In genomic region chr3:111758642-111759041, GRCh38 we compare ENCODE assay signal across 24 cellular contexts.
DNase-seq lines count a peak whose midpoint lies in the region; TF ChIP-seq lines count a peak whose summit lies in the region.
"Had no signal": no experiment of that assay in that cellular context is flagged by ENCODE, and none has a peak within 500 bp of the region (broad histone marks: within the 10 kb centered on the region; RNA-seq: fewer than 3 reads in every experiment).

No MANE protein-coding gene starts in this region.

- H3K27me3 ChIP-seq in endodermal cell (ENCODE audit: control insufficient read depth, insufficient read depth, low read length, poor library complexity, severe bottlenecking), result no peaks in the 10 kb centered on the region
- no peaks in the 10 kb centered on the region for H3K27me3 ChIP-seq in mesenchymal stem cell (ENCODE audit: control insufficient read depth in 1 of 2, insufficient read depth in 1 of 2, low read length in 2 of 2)
- H3K27me3 ChIP-seq: upper lobe of left lung had no signal

- H3K9me3 ChIP-seq in endodermal cell (ENCODE audit: control insufficient read depth, low read length) (peaks cover 9% of the 10 kb centered on the region), mesenchymal stem cell (ENCODE audit: control insufficient read depth, low read length) (no peaks in the 10 kb centered on the region), OCI-LY7 (ENCODE audit: low read length) (no peaks in the 10 kb centered on the region)
- H3K9me3 ChIP-seq: Caco-2, upper lobe of left lung had no signal

- peak overlapping the region; percentile 64 for H4K8ac ChIP-seq in mesenchymal stem cell (ENCODE audit: low read length)

- peak overlapping the region in 1 of 2 experiments; percentile 63 for H2BK12ac ChIP-seq in mesenchymal stem cell (ENCODE audit: low read length in 2 of 2)

- H4K91ac ChIP-seq in mesenchymal stem cell (ENCODE audit: low read length), result no peak overlapping the region

- H3K36me3 Mint-ChIP-seq in endodermal cell (ENCODE audit: low read depth) (peaks cover 11% of the 10 kb centered on the region), nephron progenitor cell (ENCODE audit: low read depth) (peaks cover 13% of the 10 kb centered on the region)
- H3K36me3 Mint-ChIP-seq: activated naive CD4-positive, alpha-beta T cell treated with anti-CD3 and anti-CD28 coated beads, Interleukin-2, amount 10 ng/mL, durations not matched to agents 7 days and 5 days had no signal

- H3K79me1 ChIP-seq in mesenchymal stem cell (replicated peaks; ENCODE audit: low read length, poor library complexity, severe bottlenecking), result no peaks in the 10 kb centered on the region

- H3K4me2 ChIP-seq in mesenchymal stem cell (ENCODE audit: low read length, poor library complexity, severe bottlenecking) (no peak overlapping the region), OCI-LY7 (ENCODE audit: low read length) (no peak overlapping the region)

- DNase-seq in activated CD4-positive, alpha-beta T cell treated with anti-CD3 and anti-CD28 coated beads for 48 hours, result peak; percentile 34
- no peak for DNase-seq in activated CD4-positive, alpha-beta T cell treated with anti-CD3 and anti-CD28 coated beads, Interleukin-2, amount 50 U/mL, for 4 hours
- DNase-seq in OCI-M1 (lab: John Stamatoyannopoulos, UW), result peak; percentile 31
- DNase-seq in endodermal cell, result no peak
- peak; percentile 79 for DNase-seq in mesenchymal stem cell
- DNase-seq in GDM1 (lab: John Stamatoyannopoulos, UW), result no peak
- no peak for DNase-seq in nephron progenitor cell
- no peak for DNase-seq in OCI-LY7 (ENCODE audit: low spot score)
- DNase-seq: activated B cell treated with CpG ODN at 0.5 μM for 24 hours; activated naive CD4-positive, alpha-beta T cell treated with anti-CD3 and anti-CD28 coated beads, Interleukin-2, amount 10 ng/mL, durations not matched to agents 7 days and 5 days; activated T-cell treated with anti-CD3 and anti-CD28 coated beads, Interleukin-2, amount 50 U/mL, for 48 hours; Caco-2; hypothalamus; islet precursor cell; NCI-H1092; NCI-H1930; NCI-H226; NCI-H774; nucleus accumbens; stimulated activated CD8-positive, alpha-beta memory T cell treated with anti-CD3 and anti-CD28 coated beads, Interleukin-4, amount 100 ng/mL, for 48 hours had no signal

- H3K36me3 ChIP-seq in endodermal cell (ENCODE audit: control insufficient read depth, insufficient read depth, low read length) (no peaks in the 10 kb centered on the region), mesenchymal stem cell (ENCODE audit: control insufficient read depth in 1 of 2, insufficient read depth in 2 of 2, low read depth in 1 of 2, low read length in 2 of 2) (no peaks in the 10 kb centered on the region), OCI-LY7 (ENCODE audit: insufficient read depth, low read length) (no peaks in the 10 kb centered on the region)
- H3K36me3 ChIP-seq: upper lobe of left lung had no signal

- H3K9ac ChIP-seq in endodermal cell (ENCODE audit: extremely low read depth, low read length, poor library complexity, severe bottlenecking) (no peak overlapping the region), mesenchymal stem cell (ENCODE audit: low read length) (no peak overlapping the region)

- TF ChIP-seq CTCF in endodermal cell (conservative IDR thresholded peaks at IDR 0.05), result no peak
- no peak for TF ChIP-seq CTCF in nephron progenitor cell (IDR thresholded peaks at IDR 0.05)
- TF ChIP-seq CTCF in OCI-LY7 (conservative IDR thresholded peaks at IDR 0.05; ENCODE audit: low read length), result no peak

- H3K4me3 ChIP-seq in endodermal cell (ENCODE audit: low read length) (peak overlapping the region; percentile 40), mesenchymal stem cell (ENCODE audit: insufficient read depth in 1 of 2, low read depth in 1 of 2, low read length in 2 of 2) (no peak overlapping the region), OCI-LY7 (ENCODE audit: low read depth, low read length, poor library complexity, severe bottlenecking) (no peak overlapping the region)
- H3K4me3 ChIP-seq: K562, lung, upper lobe of left lung had no signal

- no peaks in the 10 kb centered on the region for H3K9me2 ChIP-seq in OCI-LY7 (ENCODE audit: insufficient read depth, low read length)

- CTCF ChIA-PET in OCI-LY7 (lab: Charles Lee; ENCODE audit: unreplicated experiment), result no interaction called here

- no peaks in the 10 kb centered on the region for H3K79me2 ChIP-seq in OCI-LY7 (ENCODE audit: insufficient read depth, low read depth, low read length)

- no peaks in the 10 kb centered on the region for H3K4me1 Mint-ChIP-seq in endodermal cell
- peaks cover 2% of the 10 kb centered on the region for H3K4me1 Mint-ChIP-seq in nephron progenitor cell
- H3K4me1 Mint-ChIP-seq: activated B cell treated with CpG ODN at 0.5 μM for 24 hours; activated naive CD4-positive, alpha-beta T cell treated with anti-CD3 and anti-CD28 coated beads, Interleukin-2, amount 10 ng/mL, durations not matched to agents 7 days and 5 days had no signal

- H3K4ac ChIP-seq in mesenchymal stem cell (ENCODE audit: low read depth in 1 of 2, low read length in 2 of 2), result no peak overlapping the region

- H3K23ac ChIP-seq in mesenchymal stem cell (ENCODE audit: low read length in 2 of 2), result no peak overlapping the region

- WGBS in endodermal cell (ENCODE audit: insufficient coverage in 1 of 2, insufficient read length in 1 of 2), 2 experiments, result 94 to 100% methylated on average over 6 of the region's 6 CpGs
- 71% methylated on average over 5 of the region's 6 CpGs for WGBS in mesenchymal stem cell

- intact Hi-C loops in OCI-LY7 (cut with micrococcal nuclease; ENCODE audit: unreplicated experiment), result no loop called here

- H3K27ac Mint-ChIP-seq in endodermal cell (no peak overlapping the region), nephron progenitor cell (no peak overlapping the region)
- H3K27ac Mint-ChIP-seq: activated B cell treated with CpG ODN at 0.5 μM for 24 hours; activated naive CD4-positive, alpha-beta T cell treated with anti-CD3 and anti-CD28 coated beads, Interleukin-2, amount 10 ng/mL, durations not matched to agents 7 days and 5 days; T-helper 2 cell treated with Interferon-gamma antibody and Interleukin-4, amounts not matched to agents 5 μg/mL and 100 μg/mL, for 36 hours had no signal

- H3K9me3 Mint-ChIP-seq in endodermal cell, result peaks cover 27% of the 10 kb centered on the region
- peaks cover 32% of the 10 kb centered on the region for H3K9me3 Mint-ChIP-seq in nephron progenitor cell
- H3K9me3 Mint-ChIP-seq: activated B cell treated with CpG ODN at 0.5 μM for 24 hours; activated naive CD4-positive, alpha-beta T cell treated with anti-CD3 and anti-CD28 coated beads, Interleukin-2, amount 10 ng/mL, durations not matched to agents 7 days and 5 days; T-helper 2 cell treated with Interferon-gamma antibody and Interleukin-4, amounts not matched to agents 5 μg/mL and 100 μg/mL, for 36 hours had no signal

- BruUV-seq in OCI-LY7 (replicated peaks; lab: Mats Ljungman, UMichigan), result no TSS peak

- no peak overlapping the region for H2BK15ac ChIP-seq in mesenchymal stem cell (ENCODE audit: low read depth, poor library complexity, severe bottlenecking)

- H3K4me3 Mint-ChIP-seq in endodermal cell (no peak overlapping the region), nephron progenitor cell (no peak overlapping the region)
- H3K4me3 Mint-ChIP-seq: activated B cell treated with CpG ODN at 0.5 μM for 24 hours; activated naive CD4-positive, alpha-beta T cell treated with anti-CD3 and anti-CD28 coated beads, Interleukin-2, amount 10 ng/mL, durations not matched to agents 7 days and 5 days; T-helper 2 cell treated with Interferon-gamma antibody and Interleukin-4, amounts not matched to agents 5 μg/mL and 100 μg/mL, for 36 hours had no signal

- H3K27me3 Mint-ChIP-seq in endodermal cell (ENCODE audit: insufficient read depth), result no peaks in the 10 kb centered on the region
- no peaks in the 10 kb centered on the region for H3K27me3 Mint-ChIP-seq in nephron progenitor cell (ENCODE audit: low read depth, poor library complexity)
- H3K27me3 Mint-ChIP-seq: activated B cell treated with CpG ODN at 0.5 μM for 24 hours; activated naive CD4-positive, alpha-beta T cell treated with anti-CD3 and anti-CD28 coated beads, Interleukin-2, amount 10 ng/mL, durations not matched to agents 7 days and 5 days had no signal

- H3K14ac ChIP-seq in mesenchymal stem cell (ENCODE audit: low read length in 2 of 2), result no peak overlapping the region

- no peak overlapping the region for H3K18ac ChIP-seq in mesenchymal stem cell (ENCODE audit: low read depth in 1 of 2, low read length in 2 of 2)

- no peaks in the 10 kb centered on the region for H4K20me1 ChIP-seq in OCI-LY7 (ENCODE audit: insufficient read depth, low read length)

- peaks cover 3% of the 10 kb centered on the region for H3K4me1 ChIP-seq in endodermal cell (ENCODE audit: control insufficient read depth, insufficient read depth, low read length)
- peaks cover 5% of the 10 kb centered on the region for H3K4me1 ChIP-seq in mesenchymal stem cell (ENCODE audit: control insufficient read depth, insufficient read depth, low read depth, low read length)
- H3K4me1 ChIP-seq in OCI-LY7 (ENCODE audit: insufficient read depth, low read length, poor library complexity, severe bottlenecking), result no peaks in the 10 kb centered on the region

- POLR2A ChIA-PET in OCI-LY7 (lab: Charles Lee), result no interaction called here

- H2BK120ac ChIP-seq in mesenchymal stem cell (ENCODE audit: low read depth, low read length), result no peak overlapping the region

- H3K27ac ChIP-seq in endodermal cell (ENCODE audit: low read depth, low read length) (no peak overlapping the region), mesenchymal stem cell (ENCODE audit: low read length, poor library complexity, severe bottlenecking) (no peak overlapping the region), OCI-LY7 (ENCODE audit: low read depth, low read length, poor library complexity, severe bottlenecking) (no peak overlapping the region)
- H3K27ac ChIP-seq: upper lobe of left lung had no signal

- H2BK5ac ChIP-seq in mesenchymal stem cell (ENCODE audit: low read depth, low read length, poor library complexity, severe bottlenecking), result no peak overlapping the region

- H2AFZ ChIP-seq in mesenchymal stem cell (ENCODE audit: low read depth, low read length) (no peak overlapping the region), OCI-LY7 (ENCODE audit: low read length) (no peak overlapping the region)

- H2AK5ac ChIP-seq in mesenchymal stem cell (ENCODE audit: low read length, severe bottlenecking), result no peak overlapping the region

Comparison
In these comparisons a context has a peak if more than half of its experiments do, and no peak if none do; other contexts are left out.
1. DNase-seq: peak in activated CD4-positive, alpha-beta T cell treated with anti-CD3 and anti-CD28 coated beads for 48 hours (single experiment), OCI-M1 (single experiment) and mesenchymal stem cell (single experiment); none in activated CD4-positive, alpha-beta T cell treated with anti-CD3 and anti-CD28 coated beads, Interleukin-2, amount 50 U/mL, for 4 hours (0 of 2), endodermal cell (single experiment), GDM1 (single experiment), nephron progenitor cell (single experiment) and OCI-LY7 (single experiment).